ENCODE assay signal across 23 cellular contexts in the genomic region with DNA sequence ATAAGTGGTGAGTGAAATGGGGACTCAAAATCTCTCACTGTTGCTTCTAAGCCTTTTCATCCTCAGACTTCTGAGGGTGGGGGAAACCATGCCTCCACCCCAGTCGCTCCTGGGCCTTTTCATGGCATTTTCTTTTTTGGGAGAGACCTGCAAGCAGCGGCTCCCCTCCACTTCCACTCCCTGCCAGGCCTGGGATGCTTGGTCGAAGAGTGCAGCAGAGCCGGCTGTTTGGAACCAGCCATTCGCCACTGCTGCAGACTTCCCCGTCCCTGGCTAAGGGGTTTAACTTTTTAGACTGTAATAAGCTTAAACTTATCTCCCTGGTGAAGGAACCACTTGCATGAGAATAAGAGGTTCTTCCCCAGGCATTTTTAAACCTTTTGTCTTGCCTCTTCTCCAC.
DNase-seq lines count a peak whose midpoint lies in the region; ATAC-seq and TF ChIP-seq lines count a peak whose summit lies in the region.
"Had no signal": no experiment of that assay in that cellular context is flagged by ENCODE, and none has a peak within 500 bp of the region (broad histone marks: within the 10 kb centered on the region; RNA-seq: fewer than 3 reads in every experiment).

No MANE protein-coding gene starts in this region.

- H3K27ac ChIP-seq in neuronal stem cell (replicated peaks; ENCODE audit: low read length) (no peak overlapping the region), spleen (no peak overlapping the region)
- H3K27ac ChIP-seq: 22Rv1, A549, C4-2B had no signal

- no peak overlapping the region for H3K4me3 ChIP-seq in neuronal stem cell (ENCODE audit: low read length in 2 of 2)
- no peak overlapping the region for H3K4me3 ChIP-seq in spleen
- H3K4me3 ChIP-seq: A549 had no signal

- H2BK12ac ChIP-seq in neuronal stem cell (ENCODE audit: low read length): no peak overlapping the region

- POLR2A ChIA-PET in WTC11 (lab: Charles Lee): no interaction called here

- H3K79me1 ChIP-seq in neuronal stem cell (ENCODE audit: low read depth, low read length): no peaks in the 10 kb centered on the region

- ATAC-seq in WTC11 (peak; percentile 53), HG02852 (IDR thresholded peaks at IDR 0.05; ENCODE audit: unreplicated experiment) (no peak)
- ATAC-seq: A549, HCT116, HepG2 had no signal

- no peaks in the 10 kb centered on the region; the same call in 1 of the 2 replicates for H3K27me3 Mint-ChIP-seq in WTC11 (ENCODE audit: low read depth)
- H3K27me3 Mint-ChIP-seq: CD4-positive, alpha-beta T cell; IgD-negative memory B cell had no signal

- DNase-seq in activated gamma-delta T cell (lab: John Stamatoyannopoulos, UW): peak; percentile 7
- DNase-seq in activated gamma-delta T cell treated with Interleukin-2 at 50 U/mL for 16 hours: no peak
- DNase-seq in NCI-H82 treated with DMSO at 0.1 percent for 48 hours (lab: John Stamatoyannopoulos, UW; ENCODE audit: unreplicated experiment): peak; percentile 91
- DNase-seq in WTC11 (ENCODE audit: low spot score): no peak
- no peak for DNase-seq in neuronal stem cell (ENCODE audit: low spot score)
- no peak for DNase-seq in spleen
- DNase-seq in nucleus accumbens (lab: John Stamatoyannopoulos, UW): no peak
- DNase-seq: AML-193; CD4-positive, alpha-beta T cell; DMS 273 treated with DMSO at 0.1 percent for 48 hours; DMS53; DND-41; EL; GOT3; HFFc6; KBM-7 had no signal

- no peak overlapping the region for H3K14ac ChIP-seq in neuronal stem cell (ENCODE audit: low read length)

- H3K36me3 Mint-ChIP-seq in WTC11: peaks cover 8% of the 10 kb centered on the region; the same call in 1 of the 2 replicates

- peaks cover 9% of the 10 kb centered on the region for H3K4me1 Mint-ChIP-seq in WTC11
- H3K4me1 Mint-ChIP-seq: IgD-negative memory B cell had no signal

- CTCF ChIA-PET in WTC11 (lab: Charles Lee): no interaction called here

- no peak overlapping the region for H4K8ac ChIP-seq in neuronal stem cell (ENCODE audit: low read depth, low read length)

- no peak overlapping the region for H2BK15ac ChIP-seq in neuronal stem cell (ENCODE audit: low read length)

- TF ChIP-seq CTCF in WTC11 (IDR thresholded peaks at IDR 0.05): no peak
- no peak for TF ChIP-seq CTCF in spleen (IDR thresholded peaks at IDR 0.05 in 8 of 11, conservative IDR thresholded peaks at IDR 0.05 in 3 of 11)

- no peak overlapping the region for H4K91ac ChIP-seq in neuronal stem cell (ENCODE audit: low read depth, low read length, poor library complexity)

- H3K18ac ChIP-seq in neuronal stem cell (ENCODE audit: low read length): peak overlapping the region; percentile 63

- no peak overlapping the region for H2BK5ac ChIP-seq in neuronal stem cell (ENCODE audit: low read length)

- intact Hi-C loops in spleen (cut with DNase I; ENCODE audit: low total_unique reads): no loop called here

- H3K27me3 ChIP-seq in neuronal stem cell (ENCODE audit: control insufficient read depth in 3 of 3, insufficient read depth in 3 of 3, low read depth in 1 of 3, low read length in 3 of 3): no peaks in the 10 kb centered on the region
- H3K27me3 ChIP-seq in spleen (replicated peaks in 1 of 7): no peaks in the 10 kb centered on the region

- H3K23ac ChIP-seq in neuronal stem cell (ENCODE audit: low read depth, low read length, poor library complexity): no peak overlapping the region

- no peak overlapping the region for H2BK120ac ChIP-seq in neuronal stem cell (ENCODE audit: low read depth, low read length)

- H3K4ac ChIP-seq in neuronal stem cell (ENCODE audit: low read length): no peak overlapping the region

- H2AFZ ChIP-seq in neuronal stem cell (ENCODE audit: low read length): peak overlapping the region; percentile 65

- no peak overlapping the region for H3K27ac Mint-ChIP-seq in WTC11
- H3K27ac Mint-ChIP-seq: CD4-positive, alpha-beta T cell; HFFc6; IgD-negative memory B cell had no signal

- WGBS in neuronal stem cell (ENCODE audit: extremely low coverage in 2 of 2, insufficient read length in 2 of 2, insufficient replicate concordance in 1 of 2), 2 donors: no CpG with 5 or more reads among the region's 6 CpGs
- WGBS in spleen, 5 donors: 88 to 95% (median 91%) methylated on average over 6 of the region's 6 CpGs

- H3K4me1 ChIP-seq in neuronal stem cell (ENCODE audit: control insufficient read depth in 2 of 2, insufficient read depth in 1 of 2, low read depth in 1 of 2, low read length in 2 of 2): no peaks in the 10 kb centered on the region
- no peaks in the 10 kb centered on the region for H3K4me1 ChIP-seq in spleen
- H3K4me1 ChIP-seq: A549 had no signal

- H3K9me3 ChIP-seq in neuronal stem cell (replicated peaks in 1 of 2; ENCODE audit: control insufficient read depth in 2 of 2, insufficient read depth in 1 of 2, low read depth in 1 of 2, low read length in 2 of 2): no peaks in the 10 kb centered on the region
- peaks cover 0 to 3% (median 0%) of the 10 kb centered on the region in 8 donors for H3K9me3 ChIP-seq in spleen
- H3K9me3 ChIP-seq: A549 had no signal

- peaks cover 15% of the 10 kb centered on the region for H3K9me3 Mint-ChIP-seq in WTC11
- H3K9me3 Mint-ChIP-seq: CD4-positive, alpha-beta T cell; HFFc6 had no signal

- no peak overlapping the region for H3K4me2 ChIP-seq in neuronal stem cell (ENCODE audit: insufficient read depth, low read length, poor library complexity, severe bottlenecking)
- H3K4me2 ChIP-seq: A549 had no signal

- H2AK5ac ChIP-seq in neuronal stem cell (ENCODE audit: low read depth, low read length): no peak overlapping the region

- no peak overlapping the region for H3K9ac ChIP-seq in neuronal stem cell (ENCODE audit: low read depth, low read length, poor library complexity)

- H3K4me3 Mint-ChIP-seq in WTC11: no peak overlapping the region
- H3K4me3 Mint-ChIP-seq: CD4-positive, alpha-beta T cell; HFFc6; IgD-negative memory B cell had no signal

- TF ChIP-seq POLR2A in spleen (IDR thresholded peaks at IDR 0.05): no peak

- H3K36me3 ChIP-seq in neuronal stem cell (replicated peaks in 1 of 2; ENCODE audit: control insufficient read depth in 2 of 2, insufficient read depth in 2 of 2, low read length in 2 of 2) (no peaks in the 10 kb centered on the region), spleen (no peaks in the 10 kb centered on the region)

TF ChIP-seq in WTC11, 78 proteins besides CTCF, POLR2A, EP300 and RAD21:
- TF ChIP-seq SOX15 (CRISPR knock-in tag; IDR thresholded peaks at IDR 0.05) (no peak), NR3C1 (CRISPR knock-in tag; conservative IDR thresholded peaks at IDR 0.05; ENCODE audit: low read depth) (no peak), TCF7 (CRISPR knock-in tag; IDR thresholded peaks at IDR 0.05; ENCODE audit: low read depth) (no peak), OVOL2 (CRISPR knock-in tag; IDR thresholded peaks at IDR 0.05; ENCODE audit: borderline replicate concordance) (no peak), MYBL2 (CRISPR knock-in tag; IDR thresholded peaks at IDR 0.05) (no peak), TEAD4 (CRISPR knock-in tag; IDR thresholded peaks at IDR 0.05) (no peak), SMAD3 (CRISPR knock-in tag; IDR thresholded peaks at IDR 0.05; ENCODE audit: borderline replicate concordance) (no peak), ZNF263 (CRISPR knock-in tag; IDR thresholded peaks at IDR 0.05; ENCODE audit: low read depth) (no peak)
- TF ChIP-seq, protein P1, sequence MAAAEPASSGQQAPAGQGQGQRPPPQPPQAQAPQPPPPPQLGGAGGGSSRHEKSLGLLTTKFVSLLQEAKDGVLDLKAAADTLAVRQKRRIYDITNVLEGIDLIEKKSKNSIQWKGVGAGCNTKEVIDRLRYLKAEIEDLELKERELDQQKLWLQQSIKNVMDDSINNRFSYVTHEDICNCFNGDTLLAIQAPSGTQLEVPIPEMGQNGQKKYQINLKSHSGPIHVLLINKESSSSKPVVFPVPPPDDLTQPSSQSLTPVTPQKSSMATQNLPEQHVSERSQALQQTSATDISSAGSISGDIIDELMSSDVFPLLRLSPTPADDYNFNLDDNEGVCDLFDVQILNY (CRISPR knock-in tag; IDR thresholded peaks at IDR 0.05): no peak

Comparison
In these comparisons a context has a peak if more than half of its experiments do, and no peak if none do; other contexts are left out.
1. DNase-seq: peak in activated gamma-delta T cell (single experiment) and NCI-H82 treated with DMSO at 0.1 percent for 48 hours (single experiment); none in activated gamma-delta T cell treated with Interleukin-2 at 50 U/mL for 16 hours (single experiment), WTC11 (single experiment), neuronal stem cell (single experiment), spleen (single experiment) and nucleus accumbens (0 of 56).